In the genomic region with DNA sequence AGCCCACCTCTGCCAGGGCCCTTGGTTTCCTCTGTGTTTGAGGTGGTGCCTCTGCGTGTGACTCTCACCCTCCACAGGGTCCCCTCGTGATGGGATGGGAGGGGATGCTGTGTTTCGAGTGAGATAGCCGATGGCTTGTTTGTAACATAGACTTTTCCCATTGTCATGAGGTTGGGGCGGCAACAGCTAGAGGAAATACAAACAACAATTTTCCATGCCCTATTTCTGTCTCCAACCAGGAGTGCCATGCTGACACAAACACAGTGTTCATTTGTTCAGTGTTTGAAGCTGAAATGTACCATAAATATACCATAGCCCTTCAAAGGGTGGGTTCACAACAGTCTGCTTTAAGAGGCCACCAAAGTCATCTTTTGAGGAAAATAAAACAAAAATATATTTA, we compare ENCODE assay signal across 8 cellular contexts.
"Had no signal": no experiment of that assay in that cellular context is flagged by ENCODE, and none has a peak within 500 bp of the region (broad histone marks: within the 10 kb centered on the region; RNA-seq: fewer than 3 reads in every experiment).

No MANE protein-coding gene starts in this region.

- ATAC-seq: HepG2 had no signal

- H3K4me1 ChIP-seq: HAP-1 had no signal

- H3K4me3 Mint-ChIP-seq: IgD-negative memory B cell had no signal

- H3K27ac ChIP-seq: GM23248, HL-60 had no signal

- H3K27ac Mint-ChIP-seq: IgD-negative memory B cell had no signal

- H3K4me3 ChIP-seq: GM23248, HAP-1 had no signal

- H3K36me3 Mint-ChIP-seq: IgD-negative memory B cell had no signal

- H3K9me3 Mint-ChIP-seq: IgD-negative memory B cell had no signal

- H3K9me3 ChIP-seq: HAP-1 had no signal

- DNase-seq: GM23248, GOT3, H7, KBM-7 had no signal

- H3K4me1 Mint-ChIP-seq: IgD-negative memory B cell had no signal

- H3K36me3 ChIP-seq: HAP-1 had no signal
